ENCODE assay signal across 12 cellular contexts in genomic region chrX:39773150-39773549, GRCh38.
DNase-seq lines count a peak whose midpoint lies in the region; ATAC-seq and TF ChIP-seq lines count a peak whose summit lies in the region.
"Had no signal": no experiment of that assay in that cellular context is flagged by ENCODE, and none has a peak within 500 bp of the region (broad histone marks: within the 10 kb centered on the region; RNA-seq: fewer than 3 reads in every experiment).

No MANE protein-coding gene starts in this region.

- H3K4me1 Mint-ChIP-seq in activated T-cell treated with anti-CD3 and anti-CD28 coated beads, Interleukin-2, amount 50 U/mL, for 24 hours (ENCODE audit: low read depth) = peaks cover 55% of the 10 kb centered on the region
- H3K4me1 Mint-ChIP-seq in activated T-helper 2 cell treated with anti-CD3 and anti-CD28 coated beads, Interferon-gamma antibody, Interleukin-2, Interleukin-4, amounts not matched to agents 10 μg/mL and 5 μg/mL and 100 μg/mL, durations not matched to agents 14 hours and 24 hours and 36 hours (ENCODE audit: low read depth) = peaks cover 46% of the 10 kb centered on the region
- H3K4me1 Mint-ChIP-seq in naive thymus-derived CD8-positive, alpha-beta T cell = peaks cover 14 to 48% (median 42%) of the 10 kb centered on the region in 4 donors

- peaks cover 27% of the 10 kb centered on the region for H3F3A ChIP-seq in Loucy (ENCODE audit: low read depth)

- intact Hi-C loops in activated T-helper 2 cell treated with anti-CD3 and anti-CD28 coated beads, Interferon-gamma antibody, Interleukin-2, Interleukin-4, amounts not matched to agents 10 μg/mL and 5 μg/mL and 100 μg/mL, durations not matched to agents 14 hours and 24 hours and 36 hours (cut with micrococcal nuclease) = loop anchor here (2.0 to 10.0 kb wide), 8 partner anchors 41 to 968 kb away; partner anchors contain the start of gene MID1IP1

- ATAC-seq in naive thymus-derived CD8-positive, alpha-beta T cell = no peak
- ATAC-seq in HG02973 (IDR thresholded peaks at IDR 0.05; ENCODE audit: unreplicated experiment) (no peak), GM21528 (IDR thresholded peaks at IDR 0.05; ENCODE audit: low FRiP score, unreplicated experiment) (no peak)
- ATAC-seq: left cardiac atrium had no signal

- no peaks in the 10 kb centered on the region for H4K20me1 ChIP-seq in Loucy (ENCODE audit: insufficient read depth, low read length, poor library complexity, severe bottlenecking)

- H3K79me2 ChIP-seq in Loucy (ENCODE audit: insufficient read depth, low read length) = no peaks in the 10 kb centered on the region

- POLR2A ChIA-PET in naive thymus-derived CD8-positive, alpha-beta T cell (lab: Charles Lee) = interaction anchor here (0.8 kb wide), 1 partner anchor 82 kb away, joined by 3 read pairs; no protein-coding TSS in a partner anchor

- H3K27ac Mint-ChIP-seq in activated T-cell treated with anti-CD3 and anti-CD28 coated beads, Interleukin-2, amount 50 U/mL, for 24 hours = peak overlapping the region; percentile 54
- H3K27ac Mint-ChIP-seq in activated T-helper 2 cell treated with anti-CD3 and anti-CD28 coated beads, Interferon-gamma antibody, Interleukin-2, Interleukin-4, amounts not matched to agents 10 μg/mL and 5 μg/mL and 100 μg/mL, durations not matched to agents 14 hours and 24 hours and 36 hours = peak overlapping the region; percentile 99
- H3K27ac Mint-ChIP-seq in naive thymus-derived CD8-positive, alpha-beta T cell = peak overlapping the region in 6 of 10 donors; percentile 63 to 94 (median 82)

- no peak overlapping the region for H3K4me3 Mint-ChIP-seq in activated T-cell treated with anti-CD3 and anti-CD28 coated beads, Interleukin-2, amount 50 U/mL, for 24 hours
- H3K4me3 Mint-ChIP-seq in activated T-helper 2 cell treated with anti-CD3 and anti-CD28 coated beads, Interferon-gamma antibody, Interleukin-2, Interleukin-4, amounts not matched to agents 10 μg/mL and 5 μg/mL and 100 μg/mL, durations not matched to agents 14 hours and 24 hours and 36 hours (ENCODE audit: low read depth) = peak overlapping the region; percentile 56
- peak overlapping the region in 2 of 10 donors; percentile 31 to 75 for H3K4me3 Mint-ChIP-seq in naive thymus-derived CD8-positive, alpha-beta T cell

- no peaks in the 10 kb centered on the region for H3K9me3 ChIP-seq in Loucy (ENCODE audit: insufficient read depth, low read depth, low read length)
- H3K9me3 ChIP-seq: transverse colon had no signal

- H3K27me3 ChIP-seq in Loucy (ENCODE audit: insufficient read depth, low read length, poor library complexity, severe bottlenecking) = no peaks in the 10 kb centered on the region
- H3K27me3 ChIP-seq: transverse colon had no signal

- H3K27me3 Mint-ChIP-seq in activated T-cell treated with anti-CD3 and anti-CD28 coated beads, Interleukin-2, amount 50 U/mL, for 24 hours = peaks cover 51% of the 10 kb centered on the region
- no peaks in the 10 kb centered on the region for H3K27me3 Mint-ChIP-seq in activated T-helper 2 cell treated with anti-CD3 and anti-CD28 coated beads, Interferon-gamma antibody, Interleukin-2, Interleukin-4, amounts not matched to agents 10 μg/mL and 5 μg/mL and 100 μg/mL, durations not matched to agents 14 hours and 24 hours and 36 hours (ENCODE audit: low read depth)
- no peaks in the 10 kb centered on the region for H3K27me3 Mint-ChIP-seq in naive thymus-derived CD8-positive, alpha-beta T cell

- H3K36me3 Mint-ChIP-seq in activated T-cell treated with anti-CD3 and anti-CD28 coated beads, Interleukin-2, amount 50 U/mL, for 24 hours (ENCODE audit: low read depth) = no peaks in the 10 kb centered on the region
- no peaks in the 10 kb centered on the region for H3K36me3 Mint-ChIP-seq in activated T-helper 2 cell treated with anti-CD3 and anti-CD28 coated beads, Interferon-gamma antibody, Interleukin-2, Interleukin-4, amounts not matched to agents 10 μg/mL and 5 μg/mL and 100 μg/mL, durations not matched to agents 14 hours and 24 hours and 36 hours (ENCODE audit: low read depth)
- H3K36me3 Mint-ChIP-seq in naive thymus-derived CD8-positive, alpha-beta T cell = no peaks in the 10 kb centered on the region

- peak overlapping the region; percentile 66 for H3K4me3 ChIP-seq in Loucy (ENCODE audit: low read length, poor library complexity, severe bottlenecking)
- H3K4me3 ChIP-seq: transverse colon had no signal

- no peak overlapping the region for H2AFZ ChIP-seq in Loucy (ENCODE audit: low read length)

- no peak for TF ChIP-seq CTCF in Loucy (conservative IDR thresholded peaks at IDR 0.05; ENCODE audit: low read length)

- H3K9me3 Mint-ChIP-seq in activated T-cell treated with anti-CD3 and anti-CD28 coated beads, Interleukin-2, amount 50 U/mL, for 24 hours = peaks cover 4% of the 10 kb centered on the region
- peaks cover 4% of the 10 kb centered on the region for H3K9me3 Mint-ChIP-seq in activated T-helper 2 cell treated with anti-CD3 and anti-CD28 coated beads, Interferon-gamma antibody, Interleukin-2, Interleukin-4, amounts not matched to agents 10 μg/mL and 5 μg/mL and 100 μg/mL, durations not matched to agents 14 hours and 24 hours and 36 hours
- no peaks in the 10 kb centered on the region for H3K9me3 Mint-ChIP-seq in naive thymus-derived CD8-positive, alpha-beta T cell

- peak overlapping the region; percentile 78 for H3K9ac ChIP-seq in Loucy (ENCODE audit: low read depth, low read length, poor library complexity, severe bottlenecking)

- H3K9me2 ChIP-seq in Loucy (replicated peaks; ENCODE audit: low read depth, low read length) = no peaks in the 10 kb centered on the region

- no peak for DNase-seq in activated T-cell treated with anti-CD3 and anti-CD28 coated beads, Interleukin-2, amount 50 U/mL, for 24 hours
- DNase-seq in activated T-cell treated with anti-CD3 and anti-CD28 coated beads, Interleukin-2, amount 50 U/mL, for 48 hours = no peak
- no peak for DNase-seq in activated T-helper 2 cell treated with anti-CD3 and anti-CD28 coated beads, Interferon-gamma antibody, Interleukin-2, Interleukin-4, amounts not matched to agents 10 μg/mL and 5 μg/mL and 100 μg/mL, durations not matched to agents 14 hours and 24 hours and 36 hours (ENCODE audit: low spot score)
- no peak for DNase-seq in naive thymus-derived CD8-positive, alpha-beta T cell
- DNase-seq in T-helper 9 cell = no peak
- DNase-seq: DND-41, left cardiac atrium, NCI-H2227 treated with DMSO at 0.1 percent for 48 hours, transverse colon had no signal

- no peaks in the 10 kb centered on the region for H3K36me3 ChIP-seq in Loucy (ENCODE audit: insufficient read depth, low read length)
- H3K36me3 ChIP-seq: transverse colon had no signal

- H3K4me1 ChIP-seq in Loucy (ENCODE audit: insufficient read depth, low read length, poor library complexity, severe bottlenecking) = peaks cover 78% of the 10 kb centered on the region

- peak overlapping the region; percentile 82 for H3K4me2 ChIP-seq in Loucy (ENCODE audit: low read depth, low read length, poor library complexity, severe bottlenecking)
